Comparison of ENCODE assay signal across 1 cellular context in genomic region chr1:67429011-67429527, GRCh38.
TF ChIP-seq lines count a peak whose summit lies in the region.

No MANE protein-coding gene starts in this region.

TF ChIP-seq in HepG2, 621 proteins besides CTCF, POLR2A, EP300 and RAD21 (continued from another document):
- TF ChIP-seq, protein P1, sequence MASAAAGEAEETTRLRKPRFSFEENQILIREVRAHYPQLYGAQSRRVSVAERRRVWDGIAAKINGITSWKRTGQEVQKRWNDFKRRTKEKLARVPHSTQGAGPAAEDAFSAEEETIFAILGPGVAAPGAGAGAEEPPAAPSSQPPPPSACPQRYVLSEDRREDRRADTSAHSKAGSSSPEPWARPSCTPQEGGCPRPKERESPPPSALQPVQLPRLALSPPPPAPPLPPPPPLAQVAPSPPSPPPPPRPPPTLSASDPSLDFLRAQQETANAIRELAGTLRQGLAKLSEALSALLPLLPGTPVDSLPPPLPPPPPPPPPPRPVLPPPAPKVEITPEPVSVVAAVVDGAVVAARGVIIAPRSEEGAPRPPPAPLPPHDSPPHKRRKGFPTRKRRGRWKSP (CRISPR knock-in tag; IDR thresholded peaks at IDR 0.05): 0 out of 2 replicates have a peak, but pooled peaks have one; percentile 10
- TF ChIP-seq RELA (CRISPR knock-in tag; IDR thresholded peaks at IDR 0.05) (no peak), ZNF556 (CRISPR knock-in tag; IDR thresholded peaks at IDR 0.05; ENCODE audit: borderline replicate concordance) (no peak), KDM5A (IDR thresholded peaks at IDR 0.05; ENCODE audit: borderline replicate concordance, low read length) (no peak), ZNF225 (CRISPR knock-in tag; IDR thresholded peaks at IDR 0.05) (no peak), NFE2L2 (IDR thresholded peaks at IDR 0.05; ENCODE audit: low read length) (no peak)
